Comparison of ENCODE assay signal across 13 cellular contexts in genomic region chr13:38641164-38641948, GRCh38. TPM values are rescaled to one million over a fixed set of nuclear protein-coding genes. Genes with fewer than 3 reads are reported as not detected.
DNase-seq lines count a peak whose midpoint lies in the region; ATAC-seq and TF ChIP-seq lines count a peak whose summit lies in the region.
"Had no signal": no experiment of that assay in that cellular context is flagged by ENCODE, and none has a peak within 500 bp of the region (broad histone marks: within the 10 kb centered on the region; RNA-seq: fewer than 3 reads in every experiment).

No MANE protein-coding gene starts in this region.

- no peak overlapping the region for H3K4me3 Mint-ChIP-seq in osteocyte (ENCODE audit: unreplicated experiment)
- H3K4me3 Mint-ChIP-seq: activated naive CD8-positive, alpha-beta T cell treated with anti-CD3 and anti-CD28 coated beads, Interleukin-2, amount 10 ng/mL, durations not matched to agents 7 days and 5 days; T-helper 2 cell treated with Interferon-gamma antibody and Interleukin-4, amounts not matched to agents 5 μg/mL and 100 μg/mL, for 36 hours had no signal

- no peaks in the 10 kb centered on the region for H3K27me3 Mint-ChIP-seq in osteocyte (ENCODE audit: unreplicated experiment)
- H3K27me3 Mint-ChIP-seq: activated naive CD8-positive, alpha-beta T cell treated with anti-CD3 and anti-CD28 coated beads, Interleukin-2, amount 10 ng/mL, durations not matched to agents 7 days and 5 days had no signal

- H3K27ac ChIP-seq in WERI-Rb-1 = no peak overlapping the region

- DNase-seq in DMS53 treated with DMSO at 0.1 percent for 48 hours (lab: John Stamatoyannopoulos, UW; ENCODE audit: unreplicated experiment) = peak; percentile 41
- no peak for DNase-seq in LNCaP clone FGC (ENCODE audit: low read depth)
- peak; percentile 19 for DNase-seq in choroid plexus epithelial cell (ENCODE audit: low read depth)
- DNase-seq in osteocyte (ENCODE audit: extremely low spot score, unreplicated experiment) = no peak
- DNase-seq in WERI-Rb-1 = no peak
- DNase-seq in NCI-H187 (lab: John Stamatoyannopoulos, UW) = no peak
- DNase-seq: activated CD8-positive, alpha-beta memory T cell treated with anti-CD3 and anti-CD28 coated beads for 24 hours; activated naive CD8-positive, alpha-beta T cell treated with anti-CD3 and anti-CD28 coated beads, Interleukin-2, amount 10 ng/mL, durations not matched to agents 7 days and 5 days; effector CD4-positive, alpha-beta T cell; hippocampal formation; mesenchymal stem cell had no signal

- H3K27ac Mint-ChIP-seq in osteocyte (ENCODE audit: unreplicated experiment) = no peak overlapping the region
- H3K27ac Mint-ChIP-seq: activated naive CD8-positive, alpha-beta T cell treated with anti-CD3 and anti-CD28 coated beads, Interleukin-2, amount 10 ng/mL, durations not matched to agents 7 days and 5 days; T-helper 2 cell treated with Interferon-gamma antibody and Interleukin-4, amounts not matched to agents 5 μg/mL and 100 μg/mL, for 36 hours had no signal

- no peaks in the 10 kb centered on the region for H3K9me3 Mint-ChIP-seq in osteocyte (ENCODE audit: unreplicated experiment)
- H3K9me3 Mint-ChIP-seq: activated naive CD8-positive, alpha-beta T cell treated with anti-CD3 and anti-CD28 coated beads, Interleukin-2, amount 10 ng/mL, durations not matched to agents 7 days and 5 days; T-helper 2 cell treated with Interferon-gamma antibody and Interleukin-4, amounts not matched to agents 5 μg/mL and 100 μg/mL, for 36 hours had no signal

- H3K4me3 ChIP-seq in LNCaP clone FGC (ENCODE audit: low read depth, low read length) (no peak overlapping the region), choroid plexus epithelial cell (ENCODE audit: low read depth, low read length) (no peak overlapping the region), WERI-Rb-1 (ENCODE audit: low read depth, low read length) (no peak overlapping the region)

- H3K9me3 ChIP-seq in WERI-Rb-1 (ENCODE audit: severe bottlenecking) = no peaks in the 10 kb centered on the region

- ATAC-seq in HG03045 (IDR thresholded peaks at IDR 0.05; ENCODE audit: unreplicated experiment) = no peak

- H3K4me1 Mint-ChIP-seq in osteocyte (ENCODE audit: unreplicated experiment) = no peaks in the 10 kb centered on the region
- H3K4me1 Mint-ChIP-seq: activated naive CD8-positive, alpha-beta T cell treated with anti-CD3 and anti-CD28 coated beads, Interleukin-2, amount 10 ng/mL, durations not matched to agents 7 days and 5 days had no signal

- peak; percentile 38; the same call in 1 of the 2 replicates for TF ChIP-seq CTCF in LNCaP clone FGC (IDR thresholded peaks at IDR 0.05; ENCODE audit: control insufficient read depth, extremely low read depth, insufficient read depth)
- TF ChIP-seq CTCF in choroid plexus epithelial cell (conservative IDR thresholded peaks at IDR 0.05; ENCODE audit: low read depth, low read length) = peak; percentile 50
- peak; percentile 26 for TF ChIP-seq CTCF in osteocyte (IDR thresholded peaks at IDR 0.05)
- TF ChIP-seq CTCF in WERI-Rb-1 (IDR thresholded peaks at IDR 0.05; ENCODE audit: low read depth, low read length) = no peak

- no peaks in the 10 kb centered on the region for H3K36me3 Mint-ChIP-seq in osteocyte (ENCODE audit: unreplicated experiment)
- H3K36me3 Mint-ChIP-seq: activated naive CD8-positive, alpha-beta T cell treated with anti-CD3 and anti-CD28 coated beads, Interleukin-2, amount 10 ng/mL, durations not matched to agents 7 days and 5 days had no signal

- H3K36me3 ChIP-seq in WERI-Rb-1 = no peaks in the 10 kb centered on the region

- no peaks in the 10 kb centered on the region for H3K27me3 ChIP-seq in WERI-Rb-1 (ENCODE audit: insufficient read depth, low read depth, severe bottlenecking)

RNA-seq across cellular contexts. Expression of gene FREM2, which starts 45.5 kb away (rescaled TPM):
- total RNA-seq in osteocyte = 0.30 and 0.37 TPM in 2 replicates
- total RNA-seq: activated naive CD8-positive, alpha-beta T cell treated with anti-CD3 and anti-CD28 coated beads, Interleukin-2, amount 10 ng/mL, durations not matched to agents 7 days and 5 days had no signal

Comparison
In these comparisons a context has a peak if more than half of its experiments do, and no peak if none do; other contexts are left out.
1. DNase-seq: peak in DMS53 treated with DMSO at 0.1 percent for 48 hours (single experiment) and choroid plexus epithelial cell (single experiment); none in LNCaP clone FGC (single experiment), osteocyte (single experiment), WERI-Rb-1 (single experiment) and NCI-H187 (0 of 2).